Comparison of ENCODE assay signal across 28 cellular contexts in genomic region chr13:97145057-97145456, GRCh38.
"Had no signal": no experiment of that assay in that cellular context is flagged by ENCODE, and none has a peak within 500 bp of the region (broad histone marks: within the 10 kb centered on the region; RNA-seq: fewer than 3 reads in every experiment).

No MANE protein-coding gene starts in this region.

- H3K27me3 ChIP-seq: pancreas, suprapubic skin, testis, tibial artery, transverse colon, upper lobe of left lung, vagina had no signal

- H3K9me3 ChIP-seq: neutrophil, pancreas, psoas muscle, spleen, suprapubic skin, testis, tibial artery, transverse colon, upper lobe of left lung, vagina had no signal

- H3K27ac ChIP-seq: neutrophil, pancreas, psoas muscle, skin epidermis, spleen, suprapubic skin, testis, tibial artery, transverse colon, upper lobe of left lung, vagina had no signal

- FAIRE-seq: pancreas, urothelium cell line had no signal

- DNase-seq: naive thymus-derived CD4-positive, alpha-beta T cell; natural killer cell; nucleus accumbens; pancreas; psoas muscle; right cardiac atrium; spleen; stimulated activated CD4-positive, alpha-beta T cell treated with anti-CD3 and anti-CD28 coated beads, Interleukin-12 subunit alpha, Interleukin-12 subunit beta, amount 100 ng/mL, for 4 hours; stimulated activated CD4-positive, alpha-beta T cell treated with anti-CD3 and anti-CD28 coated beads, Interleukin-1b, Interleukin-23, amount 100 ng/mL, for 48 hours; stimulated activated CD4-positive, alpha-beta T cell treated with anti-CD3 and anti-CD28 coated beads, Interleukin-4, amount 100 ng/mL, for 1 hour; stimulated activated CD4-positive, alpha-beta T cell treated with anti-CD3 and anti-CD28 coated beads, Interleukin-4, amount 100 ng/mL, for 4 hours; stimulated activated CD8-positive, alpha-beta memory T cell treated with anti-CD3 and anti-CD28 coated beads, Interleukin-4, amount 100 ng/mL, for 48 hours; stimulated activated naive CD4-positive, alpha-beta T cell; stimulated activated naive CD8-positive, alpha-beta T cell treated with anti-CD3 and anti-CD28 coated beads, Interleukin-15, amount 100 ng/mL, for 72 hours; stimulated activated naive CD8-positive, alpha-beta T cell treated with anti-CD3 and anti-CD28 coated beads, Interleukin-15, Interleukin-2, amounts not matched to agents 100 U/mL and 50 U/mL, for 24 hours; substantia nigra; testis; tibial artery; transverse colon; upper lobe of left lung had no signal

- H3K4me3 ChIP-seq: pancreas, psoas muscle, skin epidermis, smooth muscle cell, spleen, suprapubic skin, testis, tibial artery, transverse colon, upper lobe of left lung, vagina had no signal

- ATAC-seq: naive thymus-derived CD4-positive, alpha-beta T cell; natural killer cell; pancreas; psoas muscle; right cardiac atrium; sciatic nerve; stimulated activated memory B cell treated with anti-CD40 and anti-IgM and Interleukin-4, amounts not matched to agents 10 μg/mL and 1 μg/mL and 100 μg/mL, for 72 hours; stimulated activated naive CD8-positive, alpha-beta T cell treated with anti-CD3 and anti-CD28 coated beads, Interleukin-15, amount 100 ng/mL, for 72 hours; stimulated activated naive CD8-positive, alpha-beta T cell treated with anti-CD3 and anti-CD28 coated beads, Interleukin-15, Interleukin-2, amounts not matched to agents 100 U/mL and 50 U/mL, for 24 hours had no signal

- H3K36me3 ChIP-seq: neutrophil, pancreas, spleen, suprapubic skin, tibial artery, transverse colon, upper lobe of left lung, vagina had no signal

- H3K4me1 ChIP-seq: psoas muscle had no signal

- H3K4me2 ChIP-seq: smooth muscle cell had no signal
